ENCODE assay signal across 16 cellular contexts in the genomic region with DNA sequence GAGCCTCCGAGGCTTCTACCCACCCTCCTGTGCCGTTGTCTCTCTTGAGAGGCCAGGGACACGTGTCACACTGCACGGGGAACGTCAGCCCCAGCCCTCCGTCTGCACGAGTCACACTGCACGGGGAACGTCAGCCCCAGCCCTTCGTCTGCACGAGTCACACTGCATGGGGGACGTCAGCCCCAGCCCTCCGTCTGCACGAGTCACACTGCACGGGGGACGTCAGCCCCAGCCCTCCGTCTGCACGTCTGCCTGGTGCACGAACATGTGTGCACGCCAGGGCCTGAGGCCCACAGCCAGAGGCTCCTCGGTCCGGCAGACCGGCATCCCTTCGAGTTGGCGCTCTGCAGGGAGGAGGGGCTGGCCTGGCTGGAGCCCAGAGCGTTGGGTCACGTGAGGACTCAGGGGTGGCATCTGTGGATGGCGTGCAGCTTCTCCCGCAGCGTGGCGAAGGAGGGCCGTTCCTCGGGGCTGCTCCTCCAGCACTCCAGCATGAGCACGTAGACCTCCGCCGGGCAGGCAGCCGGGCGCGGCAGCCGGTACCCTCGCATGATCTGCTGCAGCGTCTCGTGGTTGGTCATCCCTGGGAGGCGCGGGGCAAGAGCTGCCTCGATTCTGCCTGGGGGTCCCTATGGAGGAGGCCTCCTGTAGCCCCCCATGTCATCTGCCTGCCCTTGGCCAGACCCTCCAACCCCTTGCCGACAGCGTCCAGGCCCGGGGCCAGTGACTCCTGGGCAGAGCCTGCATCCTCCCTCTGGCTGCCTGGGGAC. TPM values are rescaled to one million over a fixed set of nuclear protein-coding genes. Genes with fewer than 3 reads are reported as not detected.
A peak's percentile ranks its signal among the peaks of the same experiment; 100 is the strongest.
DNase-seq lines count a peak whose midpoint lies in the region; ATAC-seq, FAIRE-seq and TF ChIP-seq lines count a peak whose summit lies in the region.
"Had no signal": no experiment of that assay in that cellular context is flagged by ENCODE, and none has a peak within 500 bp of the region (broad histone marks: within the 10 kb centered on the region; RNA-seq: fewer than 3 reads in every experiment).

No MANE protein-coding gene starts in this region.

- no peaks in the 10 kb centered on the region for H3K27me3 ChIP-seq in spleen (replicated peaks in 1 of 7)

- intact Hi-C loops in spleen (cut with DNase I; ENCODE audit: low total_unique reads), result no loop called here

- WGBS in spleen, 5 donors, result 67 to 84% (median 79%) methylated on average over 35 to 49 of the region's 49 CpGs

- FAIRE-seq in frontal cortex (lab: Jason Lieb, UNC), result no peak

- DNase-seq in AG20443 (ENCODE audit: low spot score) (peak; percentile 80), G401 (ENCODE audit: low spot score) (peak; percentile 50), RWPE1 (ENCODE audit: low spot score) (no peak), frontal cortex (ENCODE audit: low spot score in 2 of 2) (peak; percentile 73 to 79), NAMALWA (ENCODE audit: low spot score) (no peak), middle frontal gyrus (ENCODE audit: extremely low spot score, low spot score) (no peak), spleen (no peak)
- DNase-seq: activated CD4-positive, CD25-positive, alpha-beta regulatory T cell; activated naive CD8-positive, alpha-beta T cell treated with anti-CD3 and anti-CD28 coated beads, Interleukin-2, amount 10 ng/mL, durations not matched to agents 7 days and 5 days; CD4-positive, CD25-positive, alpha-beta regulatory T cell; GF-D8; H9; nephron progenitor cell; stimulated activated naive CD4-positive, alpha-beta T cell treated with Interleukin-2 at 50 U/mL for 16 hours had no signal

- H3K9me3 ChIP-seq in spleen, result no peaks in the 10 kb centered on the region

- in situ Hi-C loops in G401 (cut with HindIII; ENCODE audit: low sequenced_read_pairs), result no loop called here

- no peak for ATAC-seq in GM19328 (IDR thresholded peaks at IDR 0.05; ENCODE audit: unreplicated experiment)
- ATAC-seq: right cardiac atrium had no signal

- POLR2A ChIA-PET in RWPE1 (lab: Yijun Ruan, JAX; ENCODE audit: low non-redundant PET), result interaction anchor here (1.7 kb wide), 1 partner anchor 15 kb away, joined by 4 read pairs; no protein-coding TSS in a partner anchor

- no peak for TF ChIP-seq CTCF in RWPE1 (conservative IDR thresholded peaks at IDR 0.05; ENCODE audit: low read depth)
- TF ChIP-seq CTCF in spleen (IDR thresholded peaks at IDR 0.05 in 8 of 11, conservative IDR thresholded peaks at IDR 0.05 in 3 of 11), result no peak

- no peak for TF ChIP-seq POLR2A in spleen (IDR thresholded peaks at IDR 0.05)

- H3K4me3 ChIP-seq in spleen, result no peak overlapping the region

- no peaks in the 10 kb centered on the region for H3K36me3 ChIP-seq in spleen

- H3K27ac ChIP-seq in RWPE1 (peak overlapping the region; percentile 20; the same call in 1 of the 2 replicates), spleen (peak overlapping the region in 4 of 8 donors; percentile 69 to 88 (median 82))

- CTCF ChIA-PET in RWPE1 (lab: Yijun Ruan, JAX), result interaction anchor here (0.8 to 1.1 kb wide), 4 partner anchors 20 to 159 kb away, joined by 3 to 4 read pairs (median 4); no protein-coding TSS in a partner anchor

- H3K4me1 ChIP-seq in spleen, result peaks cover 26 to 91% (median 66%) of the 10 kb centered on the region in 6 donors

RNA-seq across cellular contexts. Expression of a gene that starts 3.4 kb away (rescaled TPM):
- total RNA-seq in G401 (2014; rRNA removed; shearing (Covaris generic)), result 0.10 TPM in 1 of 2 replicates, not detected in the other
- not detected for total RNA-seq in frontal cortex
- 1 to 10 TPM in 1 of 7 donors, under 1 TPM in 6; 0.20 to 1.0 (median 0.77) TPM for total RNA-seq in spleen
- polyA plus RNA-seq in spleen, result under 1 TPM; 0.55 to 0.72 (median 0.64) TPM

RNA-seq across cellular contexts. Expression of a gene that starts 6.9 kb away (rescaled TPM):
- total RNA-seq in G401 (2014; rRNA removed; shearing (Covaris generic)), result not detected in 2 replicates
- total RNA-seq in frontal cortex (not detected), spleen (1 to 10 TPM in 4 of 7 donors, under 1 TPM in 1, not detected in 2; 0.46 to 1.5 (median 1.2) TPM)
- under 1 TPM; 0.07 to 0.19 (median 0.12) TPM for polyA plus RNA-seq in spleen
- total RNA-seq: activated naive CD8-positive, alpha-beta T cell treated with anti-CD3 and anti-CD28 coated beads, Interleukin-2, amount 10 ng/mL, durations not matched to agents 7 days and 5 days; CD4-positive, CD25-positive, alpha-beta regulatory T cell; right cardiac atrium had no signal
- polyA plus RNA-seq: CD4-positive, CD25-positive, alpha-beta regulatory T cell; right cardiac atrium had no signal

RNA-seq across cellular contexts. Expression of a gene that starts 13.4 kb away (rescaled TPM):
- 0.86 and 1.4 TPM in 2 replicates for total RNA-seq in G401 (2014; rRNA removed; shearing (Covaris generic))
- total RNA-seq in frontal cortex (6.1 TPM), spleen (1 to 10 TPM in 4 of 7 donors, under 1 TPM in 3; 0.33 to 2.0 (median 1.0) TPM)
- polyA plus RNA-seq in spleen, result 1 to 10 TPM in 1 of 3 donors, under 1 TPM in 2; 0.91 to 1.8 (median 0.98) TPM

RNA-seq across cellular contexts. Expression of a gene that starts 20.0 kb away (rescaled TPM):
- 31.9 and 38.0 TPM in 2 replicates for total RNA-seq in G401 (2014; rRNA removed; shearing (Covaris generic))
- total RNA-seq in frontal cortex, result 17.1 TPM
- total RNA-seq in spleen, result 100 to 1,000 TPM in 4 of 7 donors, 10 to 100 TPM in 3; 68.8 to 167 (median 105) TPM
- polyA plus RNA-seq in spleen, result 100 to 1,000 TPM; 123 to 275 (median 186) TPM

RNA-seq across cellular contexts. Expression of a gene that starts 33.4 kb away (rescaled TPM):
- 10.1 and 14.3 TPM in 2 replicates for total RNA-seq in G401 (2014; rRNA removed; shearing (Covaris generic))
- total RNA-seq in frontal cortex (3.7 TPM), spleen (100 to 1,000 TPM in 1 of 7 donors, 10 to 100 TPM in 6; 56.5 to 120 (median 66.0) TPM)
- polyA plus RNA-seq in spleen, result 10 to 100 TPM in 1 of 3 donors, 1 to 10 TPM in 2; 4.3 to 21.2 (median 5.7) TPM

Comparison
In these comparisons a context has a peak if more than half of its experiments do, and no peak if none do; other contexts are left out.
1. DNase-seq: peak in AG20443 (single experiment), G401 (single experiment) and frontal cortex (2 of 2); none in RWPE1 (single experiment), NAMALWA (single experiment), middle frontal gyrus (single experiment) and spleen (single experiment).